7 cellular contexts compared by ENCODE assay signal in the genomic region with DNA sequence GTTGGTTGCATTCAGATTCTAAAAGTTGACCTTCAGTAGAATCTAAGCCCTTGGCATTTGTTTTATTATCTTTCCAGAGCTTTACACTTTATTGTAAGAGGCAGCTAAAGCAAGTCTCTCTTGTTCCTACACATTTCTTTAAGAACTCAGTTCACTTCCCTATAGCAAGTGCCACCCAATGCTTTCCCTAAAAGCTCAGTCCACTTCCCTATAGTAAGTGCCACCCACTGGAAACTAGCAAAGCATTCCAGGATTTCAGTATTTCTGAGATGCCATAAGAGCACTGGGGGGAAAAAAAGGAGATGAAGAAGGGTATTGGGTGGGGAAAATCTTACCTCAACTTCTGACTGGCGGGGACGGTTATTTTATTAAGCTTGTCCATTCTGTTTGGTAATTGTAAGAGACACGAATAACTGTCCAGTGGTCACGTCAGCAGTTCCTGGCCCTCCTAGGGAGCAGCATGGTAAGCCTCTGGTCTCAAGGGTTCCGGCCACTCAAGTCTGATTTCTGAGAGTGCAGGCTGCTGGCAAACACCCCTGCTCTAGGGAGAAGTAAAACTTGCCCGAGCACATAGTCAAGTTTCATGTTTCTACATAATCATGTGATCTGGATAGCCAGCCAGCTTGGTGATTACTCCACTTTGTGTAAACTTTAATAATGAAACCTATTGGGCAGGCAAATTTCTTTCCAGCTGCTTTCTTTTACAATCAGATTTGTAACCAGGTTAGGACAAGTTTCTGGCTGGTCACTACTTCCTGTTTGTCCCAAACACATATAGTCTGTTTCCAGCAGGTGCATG. TPM values are rescaled to one million over a fixed set of nuclear protein-coding genes. Genes with fewer than 3 reads are reported as not detected.
A peak's percentile ranks its signal among the peaks of the same experiment; 100 is the strongest.
DNase-seq lines count a peak whose midpoint lies in the region; ATAC-seq and FAIRE-seq lines count a peak whose summit lies in the region.

Gene BLNK, minus strand, starts transcription at position 553 of the 799 bp plus-strand sequence. Its CDS starts 171 bp downstream, at position 382.

- H3K4me1 ChIP-seq in stomach smooth muscle (ENCODE audit: control insufficient read depth, insufficient read depth, low read length): peaks cover 6% of the 10 kb centered on the region

- peak within 1 kb of the TSS; percentile 3 to 44 for H3K4me3 ChIP-seq in stomach smooth muscle (ENCODE audit: low read length in 2 of 2)

- no peak for FAIRE-seq in HTR-8/SVneo (lab: Jason Lieb, UNC)

- ATAC-seq in GM18873 (IDR thresholded peaks at IDR 0.05; ENCODE audit: low FRiP score, unreplicated experiment): peak; percentile 56
- peak; percentile 70 for ATAC-seq in HG02852 (IDR thresholded peaks at IDR 0.05; ENCODE audit: unreplicated experiment)
- ATAC-seq in left ventricle myocardium superior: peak; percentile 75

- H3K9ac ChIP-seq in stomach smooth muscle (ENCODE audit: low read length in 2 of 2): peak within 1 kb of the TSS in 1 of 2 donors; percentile 7

- no peaks in the 10 kb centered on the region for H3K9me3 ChIP-seq in stomach smooth muscle (ENCODE audit: control insufficient read depth in 2 of 2, low read length in 2 of 2)

- no peak within 1 kb of the TSS for H3K27ac ChIP-seq in stomach smooth muscle (ENCODE audit: low read length)

- no peaks in the 10 kb centered on the region for H3K27me3 ChIP-seq in stomach smooth muscle (ENCODE audit: control insufficient read depth in 1 of 2, insufficient read depth in 2 of 2, low read length in 2 of 2)

- H3K36me3 ChIP-seq in stomach smooth muscle (ENCODE audit: control insufficient read depth in 2 of 2, insufficient read depth in 2 of 2, low read length in 2 of 2): no peaks in the 10 kb centered on the region

- intact Hi-C loops in left ventricle myocardium superior (cut with micrococcal nuclease): no loop called here

- DNase-seq in NOMO-1 treated with dmso at 0.1 percent for 144 hours (lab: John Stamatoyannopoulos, UW; ENCODE audit: unreplicated experiment) (peak; percentile 28), left ventricle myocardium superior (peak; percentile 46), HTR-8/SVneo (ENCODE audit: insufficient read length, low spot score) (no peak), EL (no peak)

RNA-seq across cellular contexts. Expression of gene BLNK, which starts in this region (rescaled TPM):
- total RNA-seq in left ventricle myocardium superior: 1.3 TPM

Comparison
In these comparisons a context has a peak if more than half of its experiments do, and no peak if none do; other contexts are left out.
1. DNase-seq: peak in NOMO-1 treated with dmso at 0.1 percent for 144 hours (single experiment) and left ventricle myocardium superior (single experiment); none in HTR-8/SVneo (single experiment) and EL (single experiment).
2. Peak in every context shown above with its lines, with median percentiles within 50 percentile points of each other: ATAC-seq.